Comparison of ENCODE assay signal across 8 cellular contexts in genomic region chr2:175111200-175111657, GRCh38. TPM values are rescaled to one million over a fixed set of nuclear protein-coding genes. Genes with fewer than 3 reads are reported as not detected.
DNase-seq lines count a peak whose midpoint lies in the region; ATAC-seq, FAIRE-seq and TF ChIP-seq lines count a peak whose summit lies in the region.

No MANE protein-coding gene starts in this region.

- peaks cover 72% of the 10 kb centered on the region for H3K36me3 ChIP-seq in RWPE2 (ENCODE audit: low read depth)
- peaks cover 1 to 42% (median 5%) of the 10 kb centered on the region in 3 experiments for H3K36me3 ChIP-seq in naive thymus-derived CD4-positive, alpha-beta T cell (ENCODE audit: control insufficient read depth in 2 of 3, insufficient read depth in 3 of 3, low read length in 3 of 3)

- H3K4me1 Mint-ChIP-seq in endothelial cell (ENCODE audit: unreplicated experiment): no peaks in the 10 kb centered on the region
- peaks cover 0 to 9% (median 4%) of the 10 kb centered on the region in 7 donors for H3K4me1 Mint-ChIP-seq in naive thymus-derived CD4-positive, alpha-beta T cell

- H3K27ac ChIP-seq in RWPE2 (ENCODE audit: poor library complexity, severe bottlenecking): no peak overlapping the region
- H3K27ac ChIP-seq in naive thymus-derived CD4-positive, alpha-beta T cell (ENCODE audit: low read depth, low read length): no peak overlapping the region

- H3K4me3 ChIP-seq in AG09309 (ENCODE audit: control insufficient read depth, low read depth, low read length) (no peak overlapping the region), RWPE2 (ENCODE audit: severe bottlenecking) (no peak overlapping the region)
- H3K4me3 ChIP-seq in naive thymus-derived CD4-positive, alpha-beta T cell (ENCODE audit: low read length): no peak overlapping the region

- intact Hi-C loops in naive thymus-derived CD4-positive, alpha-beta T cell (cut with micrococcal nuclease): loop anchor here (1.0 to 5.0 kb wide), 11 partner anchors 41 to 986 kb away; partner anchors contain the start of genes ATF2 (in 1 of the 2) and ATP5MC3 (in 1 of the 2)

- no peaks in the 10 kb centered on the region for H3K27me3 ChIP-seq in RWPE2 (ENCODE audit: insufficient read depth, poor library complexity, severe bottlenecking)
- no peaks in the 10 kb centered on the region for H3K27me3 ChIP-seq in naive thymus-derived CD4-positive, alpha-beta T cell (ENCODE audit: control insufficient read depth in 2 of 2, insufficient read depth in 2 of 2, low read length in 2 of 2)

- FAIRE-seq in GM12891 (lab: Jason Lieb, UNC): peak; percentile 9

- no peak for TF ChIP-seq POLR2A in GM12891 (IDR thresholded peaks at IDR 0.05; ENCODE audit: low read depth, low read length)

- peaks cover 29% of the 10 kb centered on the region for H3K36me3 Mint-ChIP-seq in endothelial cell (ENCODE audit: low read depth, unreplicated experiment)
- H3K36me3 Mint-ChIP-seq in naive thymus-derived CD4-positive, alpha-beta T cell: peaks cover 5 to 50% (median 31%) of the 10 kb centered on the region in 5 donors

- no peaks in the 10 kb centered on the region for H3K27me3 Mint-ChIP-seq in endothelial cell (ENCODE audit: unreplicated experiment)
- no peaks in the 10 kb centered on the region for H3K27me3 Mint-ChIP-seq in naive thymus-derived CD4-positive, alpha-beta T cell

- TF ChIP-seq CTCF in AG09309 (IDR thresholded peaks at IDR 0.05; ENCODE audit: control insufficient read depth, insufficient read depth, low read depth, low read length, missing control alignments): peak; percentile 54
- TF ChIP-seq CTCF in RWPE2 (IDR thresholded peaks at IDR 0.05; ENCODE audit: poor library complexity, severe bottlenecking): peak; percentile 83
- peak; percentile 86 for TF ChIP-seq CTCF in endothelial cell (IDR thresholded peaks at IDR 0.05; ENCODE audit: unreplicated experiment)

- peak; percentile 49; the same call in 1 of the 3 replicates for ATAC-seq in RWPE2 (ENCODE audit: low read depth)
- peak; percentile 67 for ATAC-seq in naive thymus-derived CD4-positive, alpha-beta T cell

- POLR2A ChIA-PET in naive thymus-derived CD4-positive, alpha-beta T cell (lab: Charles Lee): interaction anchor here (0.8 kb wide), 1 partner anchor 74 kb away, joined by 3 read pairs; no protein-coding TSS in a partner anchor

- no peaks in the 10 kb centered on the region for H3K9me3 ChIP-seq in RWPE2 (ENCODE audit: severe bottlenecking)
- H3K9me3 ChIP-seq in naive thymus-derived CD4-positive, alpha-beta T cell (ENCODE audit: control insufficient read depth in 2 of 3, low read length in 3 of 3): no peaks in the 10 kb centered on the region

- H3K4me1 ChIP-seq in RWPE2 (ENCODE audit: insufficient read depth, poor library complexity, severe bottlenecking): no peaks in the 10 kb centered on the region
- H3K4me1 ChIP-seq in naive thymus-derived CD4-positive, alpha-beta T cell (ENCODE audit: control insufficient read depth in 2 of 2, insufficient read depth in 2 of 2, low read length in 2 of 2): no peaks in the 10 kb centered on the region

- H3K27ac Mint-ChIP-seq in endothelial cell (ENCODE audit: unreplicated experiment): no peak overlapping the region
- H3K27ac Mint-ChIP-seq in naive thymus-derived CD4-positive, alpha-beta T cell: peak overlapping the region in 7 of 9 donors; percentile 7 to 74 (median 39)

- no peak overlapping the region for H3K4me3 Mint-ChIP-seq in endothelial cell (ENCODE audit: unreplicated experiment)
- no peak overlapping the region for H3K4me3 Mint-ChIP-seq in naive thymus-derived CD4-positive, alpha-beta T cell

- CTCF ChIA-PET in naive thymus-derived CD4-positive, alpha-beta T cell (lab: Charles Lee): interaction anchor here (0.7 kb wide), 2 partner anchors 13 to 118 kb away, joined by 3 to 5 read pairs; no protein-coding TSS in a partner anchor

- DNase-seq in AG09309 (ENCODE audit: low read depth) (peak; percentile 16), GM12891 (ENCODE audit: insufficient read length, low spot score) (no peak), HS-27A (ENCODE audit: low read depth) (peak; percentile 15), RWPE2 (ENCODE audit: low spot score) (no peak), endothelial cell (ENCODE audit: low spot score) (no peak), NCI-H1930 (lab: John Stamatoyannopoulos, UW) (no peak), NCI-H446 treated with DMSO at 0.1 percent for 48 hours (lab: John Stamatoyannopoulos, UW) (no peak)
- peak in 6 of 9 donors; percentile 23 to 59 (median 48) for DNase-seq in naive thymus-derived CD4-positive, alpha-beta T cell

- H3K9me3 Mint-ChIP-seq in endothelial cell (ENCODE audit: unreplicated experiment): no peaks in the 10 kb centered on the region
- H3K9me3 Mint-ChIP-seq in naive thymus-derived CD4-positive, alpha-beta T cell: peaks cover 0 to 2% (median 0%) of the 10 kb centered on the region in 11 donors

TF ChIP-seq in GM12891, 5 proteins besides CTCF, POLR2A, EP300 and RAD21:
- TF ChIP-seq PAX5 (IDR thresholded peaks at IDR 0.05; ENCODE audit: insufficient read depth, low read length, severe bottlenecking): no peak

RNA-seq across cellular contexts. Expression of gene ATF2, which starts 56.8 kb away (rescaled TPM):
- 13.4 TPM for polyA plus RNA-seq in GM12891 (2012; ENCODE audit: low read depth, missing spikeins)
- total RNA-seq in endothelial cell (ENCODE audit: unreplicated experiment): 63.3 TPM
- 10 to 100 TPM; 40.5 to 67.2 (median 58.7) TPM for total RNA-seq in naive thymus-derived CD4-positive, alpha-beta T cell
- polyA plus RNA-seq in naive thymus-derived CD4-positive, alpha-beta T cell: 10 to 100 TPM; 29.6 to 61.7 TPM

Comparison
In these comparisons a context has a peak if more than half of its experiments do, and no peak if none do; other contexts are left out.
1. DNase-seq: peak in AG09309 (single experiment), HS-27A (single experiment) and naive thymus-derived CD4-positive, alpha-beta T cell (6 of 9); none in GM12891 (single experiment), RWPE2 (single experiment), endothelial cell (single experiment), NCI-H1930 (0 of 2) and NCI-H446 treated with DMSO at 0.1 percent for 48 hours (single experiment).
2. Peak in every context shown above with its lines, with median percentiles within 50 percentile points of each other: CTCF ChIP-seq.